1 cellular context compared by ENCODE assay signal in genomic region chr5:122076669-122077450, GRCh38.
TF ChIP-seq lines count a peak whose summit lies in the region.

No MANE protein-coding gene starts in this region.

TF ChIP-seq in HepG2, 621 proteins besides CTCF, POLR2A, EP300 and RAD21 (continued from another document and continues in another):
- TF ChIP-seq ZNF446 (CRISPR knock-in tag; IDR thresholded peaks at IDR 0.05), result no peak
- TF ChIP-seq ZC3H4 (CRISPR knock-in tag; IDR thresholded peaks at IDR 0.05; ENCODE audit: borderline replicate concordance), result no peak
- no peak for TF ChIP-seq PHF5A (CRISPR knock-in tag; IDR thresholded peaks at IDR 0.05; ENCODE audit: low read depth, unreplicated experiment)
- TF ChIP-seq HIC2 (CRISPR knock-in tag; IDR thresholded peaks at IDR 0.05; ENCODE audit: low read depth), result no peak
- no peak for TF ChIP-seq ZNF280B (CRISPR knock-in tag; IDR thresholded peaks at IDR 0.05; ENCODE audit: borderline replicate concordance)
- TF ChIP-seq BRF2 (CRISPR knock-in tag; IDR thresholded peaks at IDR 0.05), result no peak
- no peak for TF ChIP-seq HINFP (CRISPR knock-in tag; IDR thresholded peaks at IDR 0.05; ENCODE audit: low read depth)
- TF ChIP-seq ZNF383 (CRISPR knock-in tag; IDR thresholded peaks at IDR 0.05; ENCODE audit: borderline replicate concordance), result no peak; the same call in 1 of the 2 replicates
- TF ChIP-seq ZNF468 (CRISPR knock-in tag; IDR thresholded peaks at IDR 0.05), result no peak
- TF ChIP-seq IRF1 (CRISPR knock-in tag; IDR thresholded peaks at IDR 0.05; ENCODE audit: low read depth), result no peak
- no peak for TF ChIP-seq GPN1 (CRISPR knock-in tag; IDR thresholded peaks at IDR 0.05; ENCODE audit: borderline replicate concordance)
- TF ChIP-seq BHLHE40 (IDR thresholded peaks at IDR 0.05; ENCODE audit: low read length), result no peak
- TF ChIP-seq NFE2L2 (IDR thresholded peaks at IDR 0.05; ENCODE audit: low read length), result no peak
- TF ChIP-seq STAG1 (CRISPR knock-in tag; IDR thresholded peaks at IDR 0.05), result peak; percentile 58
- TF ChIP-seq CCDC6 (CRISPR knock-in tag; IDR thresholded peaks at IDR 0.05), result no peak
- TF ChIP-seq WIZ (CRISPR knock-in tag; IDR thresholded peaks at IDR 0.05), result no peak
- TF ChIP-seq HIVEP1 (CRISPR knock-in tag; IDR thresholded peaks at IDR 0.05), result no peak
- 0 out of 2 replicates have a peak, but pooled peaks have one; percentile 49 for TF ChIP-seq BATF2 (CRISPR knock-in tag; IDR thresholded peaks at IDR 0.05)
- no peak for TF ChIP-seq CSRNP2 (CRISPR knock-in tag; conservative IDR thresholded peaks at IDR 0.05; ENCODE audit: low read depth)
- no peak for TF ChIP-seq PBX2 (CRISPR knock-in tag; IDR thresholded peaks at IDR 0.05)
- 0 out of 2 replicates have a peak, but pooled peaks have one; percentile 77 for TF ChIP-seq ZFYVE20 (CRISPR knock-in tag; IDR thresholded peaks at IDR 0.05; ENCODE audit: borderline replicate concordance, low read depth)
- TF ChIP-seq ZSCAN31 (CRISPR knock-in tag; IDR thresholded peaks at IDR 0.05; ENCODE audit: low read depth), result no peak
- TF ChIP-seq ZNF678 (CRISPR knock-in tag; IDR thresholded peaks at IDR 0.05), result no peak
- no peak for TF ChIP-seq JDP2 (CRISPR knock-in tag; IDR thresholded peaks at IDR 0.05; ENCODE audit: borderline replicate concordance)
- no peak for TF ChIP-seq ZNF512 (CRISPR knock-in tag; IDR thresholded peaks at IDR 0.05)
- TF ChIP-seq KLF11 (CRISPR knock-in tag; IDR thresholded peaks at IDR 0.05), result no peak
- peak; percentile 32; the same call in 1 of the 2 replicates for TF ChIP-seq ZNF749 (CRISPR knock-in tag; IDR thresholded peaks at IDR 0.05; ENCODE audit: borderline replicate concordance)
- no peak for TF ChIP-seq ZSCAN22 (CRISPR knock-in tag; IDR thresholded peaks at IDR 0.05)
- no peak for TF ChIP-seq MIER3 (CRISPR knock-in tag; IDR thresholded peaks at IDR 0.05; ENCODE audit: borderline replicate concordance)
- TF ChIP-seq ZNF83 (CRISPR knock-in tag; IDR thresholded peaks at IDR 0.05; ENCODE audit: borderline replicate concordance), result no peak
- no peak for TF ChIP-seq ZBTB43 (CRISPR knock-in tag; conservative IDR thresholded peaks at IDR 0.05)
- no peak for TF ChIP-seq ATF7-NPFF (CRISPR knock-in tag; IDR thresholded peaks at IDR 0.05; ENCODE audit: low read depth)
- no peak for TF ChIP-seq ZNF382 (CRISPR knock-in tag; IDR thresholded peaks at IDR 0.05; ENCODE audit: borderline replicate concordance)
- no peak for TF ChIP-seq ZNF326 (CRISPR knock-in tag; IDR thresholded peaks at IDR 0.05; ENCODE audit: borderline replicate concordance)
- TF ChIP-seq CHD4 (IDR thresholded peaks at IDR 0.05; ENCODE audit: borderline replicate concordance, low read length), result no peak
- no peak for TF ChIP-seq CREM (IDR thresholded peaks at IDR 0.05)
- no peak for TF ChIP-seq CREM (CRISPR knock-in tag; IDR thresholded peaks at IDR 0.05)
- TF ChIP-seq ZFP90 (CRISPR knock-in tag; IDR thresholded peaks at IDR 0.05; ENCODE audit: borderline replicate concordance), result no peak
- no peak for TF ChIP-seq ATRX (CRISPR knock-in tag; IDR thresholded peaks at IDR 0.05; ENCODE audit: borderline replicate concordance)
- no peak for TF ChIP-seq ZNF576 (CRISPR knock-in tag; IDR thresholded peaks at IDR 0.05)
- no peak for TF ChIP-seq ZXDC (CRISPR knock-in tag; IDR thresholded peaks at IDR 0.05)
- TF ChIP-seq ETS1 (CRISPR knock-in tag; IDR thresholded peaks at IDR 0.05), result no peak
- no peak for TF ChIP-seq KDM1A (CRISPR knock-in tag; IDR thresholded peaks at IDR 0.05)
- no peak for TF ChIP-seq TOE1 (CRISPR knock-in tag; IDR thresholded peaks at IDR 0.05)
- no peak for TF ChIP-seq ZNF329 (CRISPR knock-in tag; IDR thresholded peaks at IDR 0.05; ENCODE audit: low read depth)
- TF ChIP-seq HDAC2 (CRISPR knock-in tag; IDR thresholded peaks at IDR 0.05), result peak; percentile 55; the same call in 1 of the 2 replicates
- TF ChIP-seq MYC (CRISPR knock-in tag; IDR thresholded peaks at IDR 0.05; ENCODE audit: borderline replicate concordance), result peak; percentile 14; the same call in 1 of the 2 replicates
